In the genomic region with DNA sequence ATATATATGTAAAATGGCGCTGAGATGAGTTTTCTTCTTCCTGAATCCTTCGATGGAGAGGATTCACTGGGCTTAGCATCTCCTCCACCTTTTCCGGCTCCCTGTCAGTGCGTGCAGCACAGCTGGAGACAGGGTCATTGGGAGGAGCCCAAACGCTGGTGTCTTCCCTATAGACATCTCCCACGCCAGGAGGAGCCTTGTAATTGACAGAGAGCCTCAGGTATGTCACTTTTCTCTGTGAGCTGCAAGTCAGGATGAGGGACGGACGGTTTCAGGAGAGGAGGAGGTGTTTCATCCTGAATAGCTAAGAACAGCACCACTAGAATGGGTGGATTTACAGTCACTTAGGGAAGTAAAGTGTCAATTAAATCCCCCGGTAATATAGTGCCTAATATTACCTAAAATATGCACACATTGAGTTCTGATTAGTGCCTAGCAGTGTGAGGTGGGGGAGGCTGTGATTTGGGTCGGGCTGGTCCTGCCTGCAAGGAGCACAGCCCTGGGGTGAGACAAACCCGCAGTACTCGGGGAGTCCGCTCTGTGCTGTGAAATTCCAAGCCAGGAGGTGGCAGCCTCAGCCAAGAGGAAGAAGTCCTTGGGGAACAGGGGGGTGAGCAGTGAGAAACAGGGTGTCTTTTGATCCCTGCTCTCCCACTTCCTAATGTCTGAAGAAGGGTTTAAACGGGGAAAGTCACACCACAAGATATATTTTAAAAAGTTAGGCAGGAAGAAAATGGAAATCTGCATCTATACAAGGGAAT, we compare ENCODE assay signal across 8 cellular contexts.
DNase-seq lines count a peak whose midpoint lies in the region; ATAC-seq, FAIRE-seq and TF ChIP-seq lines count a peak whose summit lies in the region.

No MANE protein-coding gene starts in this region.

- H3K4me3 Mint-ChIP-seq in stimulated activated effector memory CD8-positive, alpha-beta T cell treated with anti-CD3 and anti-CD28 coated beads, Interleukin-12 subunit alpha, Interleukin-12 subunit beta, amount 100 ng/mL, for 72 hours, result no peak overlapping the region

- no peak for FAIRE-seq in urothelium cell line (lab: Jason Lieb, UNC)

- H3K9me3 Mint-ChIP-seq in stimulated activated effector memory CD8-positive, alpha-beta T cell treated with anti-CD3 and anti-CD28 coated beads, Interleukin-12 subunit alpha, Interleukin-12 subunit beta, amount 100 ng/mL, for 72 hours, result no peaks in the 10 kb centered on the region

- TF ChIP-seq CTCF in astrocyte of the spinal cord (IDR thresholded peaks at IDR 0.05; ENCODE audit: low read depth, low read length), result peak; percentile 71

- H3K4me3 ChIP-seq in astrocyte of the spinal cord (ENCODE audit: low read depth, low read length), result no peak overlapping the region

- peak overlapping the region; percentile 41 for H3K27ac Mint-ChIP-seq in stimulated activated effector memory CD8-positive, alpha-beta T cell treated with anti-CD3 and anti-CD28 coated beads, Interleukin-12 subunit alpha, Interleukin-12 subunit beta, amount 100 ng/mL, for 72 hours

- in situ Hi-C loops in astrocyte of the spinal cord (cut with HindIII; ENCODE audit: low sequenced_read_pairs), result no loop called here

- peak; percentile 7 for DNase-seq in activated T-cell treated with anti-CD3 and anti-CD28 coated beads for 24 hours (ENCODE audit: low read depth)
- DNase-seq in activated T-cell treated with anti-CD3 and anti-CD28 coated beads for 4 hours, result no peak
- peak; percentile 6 for DNase-seq in NOMO-1 treated with DMSO at 0.1 percent for 48 hours (lab: John Stamatoyannopoulos, UW; ENCODE audit: unreplicated experiment)
- peak; percentile 64 for DNase-seq in astrocyte of the spinal cord (ENCODE audit: low read depth, low spot score)
- DNase-seq in inferior parietal cortex (ENCODE audit: extremely low spot score), result peak; percentile 58
- DNase-seq in stimulated activated effector memory CD8-positive, alpha-beta T cell treated with anti-CD3 and anti-CD28 coated beads, Interleukin-12 subunit alpha, Interleukin-12 subunit beta, amount 100 ng/mL, for 72 hours (ENCODE audit: low spot score in 2 of 2), result no peak
- no peak for DNase-seq in urothelium cell line (ENCODE audit: low spot score)
- no peak for DNase-seq in activated gamma-delta T cell (lab: John Stamatoyannopoulos, UW)

- H3K36me3 Mint-ChIP-seq in stimulated activated effector memory CD8-positive, alpha-beta T cell treated with anti-CD3 and anti-CD28 coated beads, Interleukin-12 subunit alpha, Interleukin-12 subunit beta, amount 100 ng/mL, for 72 hours, result peaks cover 37% of the 10 kb centered on the region

- peak; percentile 62 for ATAC-seq in stimulated activated effector memory CD8-positive, alpha-beta T cell treated with anti-CD3 and anti-CD28 coated beads, Interleukin-12 subunit alpha, Interleukin-12 subunit beta, amount 100 ng/mL, for 72 hours

- peaks cover 14% of the 10 kb centered on the region for H3K4me1 Mint-ChIP-seq in stimulated activated effector memory CD8-positive, alpha-beta T cell treated with anti-CD3 and anti-CD28 coated beads, Interleukin-12 subunit alpha, Interleukin-12 subunit beta, amount 100 ng/mL, for 72 hours

Comparison
In these comparisons a context has a peak if more than half of its experiments do, and no peak if none do; other contexts are left out.
1. DNase-seq: peak in activated T-cell treated with anti-CD3 and anti-CD28 coated beads for 24 hours (single experiment), NOMO-1 treated with DMSO at 0.1 percent for 48 hours (single experiment), astrocyte of the spinal cord (single experiment) and inferior parietal cortex (single experiment); none in activated T-cell treated with anti-CD3 and anti-CD28 coated beads for 4 hours (single experiment), stimulated activated effector memory CD8-positive, alpha-beta T cell treated with anti-CD3 and anti-CD28 coated beads, Interleukin-12 subunit alpha, Interleukin-12 subunit beta, amount 100 ng/mL, for 72 hours (0 of 2), urothelium cell line (single experiment) and activated gamma-delta T cell (single experiment).